In genomic region chr11:94602430-94603372, GRCh38 we compare ENCODE assay signal across 8 cellular contexts. TPM values are rescaled to one million over a fixed set of nuclear protein-coding genes. Genes with fewer than 3 reads are reported as not detected.
DNase-seq lines count a peak whose midpoint lies in the region; ATAC-seq and TF ChIP-seq lines count a peak whose summit lies in the region.

No MANE protein-coding gene starts in this region.

- intact Hi-C loops in sciatic nerve (cut with DNase I) = no loop called here

- ATAC-seq in sciatic nerve = no peak

- peak; percentile 86 for TF ChIP-seq CTCF in HFFc6 (IDR thresholded peaks at IDR 0.05)
- peak; percentile 57 for TF ChIP-seq CTCF in cardiac muscle cell (IDR thresholded peaks at IDR 0.05; ENCODE audit: low read depth, low read length)

- no peak overlapping the region for H3K4me3 ChIP-seq in MG63
- H3K4me3 ChIP-seq in cardiac muscle cell = no peak overlapping the region

- H3K4me3 Mint-ChIP-seq in T-helper 2 cell treated with Interferon-gamma antibody and Interleukin-4, amounts not matched to agents 5 μg/mL and 100 μg/mL, for 36 hours = no peak overlapping the region
- peak overlapping the region; percentile 80 for H3K4me3 Mint-ChIP-seq in HFFc6

- H3K36me3 Mint-ChIP-seq in T-helper 2 cell treated with Interferon-gamma antibody and Interleukin-4, amounts not matched to agents 5 μg/mL and 100 μg/mL, for 36 hours (ENCODE audit: low read depth) = no peaks in the 10 kb centered on the region
- no peaks in the 10 kb centered on the region for H3K36me3 Mint-ChIP-seq in HFFc6 (ENCODE audit: low read depth)

- H3K27ac ChIP-seq in cardiac muscle cell = no peak overlapping the region

- H3K4me1 Mint-ChIP-seq in T-helper 2 cell treated with Interferon-gamma antibody and Interleukin-4, amounts not matched to agents 5 μg/mL and 100 μg/mL, for 36 hours (ENCODE audit: low read depth) = no peaks in the 10 kb centered on the region
- H3K4me1 Mint-ChIP-seq in HFFc6 (ENCODE audit: low read depth) = peaks cover 26% of the 10 kb centered on the region

- H3K36me3 ChIP-seq in MG63 = no peaks in the 10 kb centered on the region
- no peaks in the 10 kb centered on the region for H3K36me3 ChIP-seq in cardiac muscle cell

- H3K9me3 ChIP-seq in MG63 (no peaks in the 10 kb centered on the region), cardiac muscle cell (ENCODE audit: low read depth) (no peaks in the 10 kb centered on the region)

- no peaks in the 10 kb centered on the region for H3K9me3 Mint-ChIP-seq in T-helper 2 cell treated with Interferon-gamma antibody and Interleukin-4, amounts not matched to agents 5 μg/mL and 100 μg/mL, for 36 hours
- no peaks in the 10 kb centered on the region for H3K9me3 Mint-ChIP-seq in HFFc6

- H3K27ac Mint-ChIP-seq in T-helper 2 cell treated with Interferon-gamma antibody and Interleukin-4, amounts not matched to agents 5 μg/mL and 100 μg/mL, for 36 hours = no peak overlapping the region
- H3K27ac Mint-ChIP-seq in HFFc6 = peak overlapping the region; percentile 69

- H3K4me1 ChIP-seq in cardiac muscle cell (ENCODE audit: low read depth) = peaks cover 5% of the 10 kb centered on the region

- DNase-seq in T-helper 2 cell treated with Interferon-gamma antibody and Interleukin-4, amounts not matched to agents 5 μg/mL and 100 μg/mL, for 36 hours (ENCODE audit: low spot score) = peak; percentile 32
- DNase-seq in T-helper 2 cell = no peak
- DNase-seq in HFFc6 = peak; percentile 89
- DNase-seq in MG63 = peak; percentile 80
- DNase-seq in activated T-cell treated with anti-CD3 and anti-CD28 coated beads for 24 hours (ENCODE audit: low read depth) = peak; percentile 1
- DNase-seq in cardiac muscle cell (ENCODE audit: low read depth in 1 of 2, low spot score in 1 of 2) = peak; percentile 78 to 83
- peak; percentile 78 for DNase-seq in sciatic nerve (ENCODE audit: low spot score)
- DNase-seq in AG20443 (ENCODE audit: low spot score) = no peak

- H3K27me3 ChIP-seq in MG63 (no peaks in the 10 kb centered on the region), cardiac muscle cell (no peaks in the 10 kb centered on the region)

- H3K27me3 Mint-ChIP-seq in T-helper 2 cell treated with Interferon-gamma antibody and Interleukin-4, amounts not matched to agents 5 μg/mL and 100 μg/mL, for 36 hours (ENCODE audit: low read depth) = peaks cover 2% of the 10 kb centered on the region
- H3K27me3 Mint-ChIP-seq in HFFc6 (ENCODE audit: insufficient read depth) = peaks cover 2% of the 10 kb centered on the region

RNA-seq across cellular contexts. Expression of gene PIWIL4, which starts 35.5 kb away (rescaled TPM):
- under 1 TPM; 0.12 to 0.43 (median 0.28) TPM for total RNA-seq in HFFc6 (2021; fragmentation: NEBNext Ultra II Directional; extraction: Animal tissue kit (Norgen Biotek cat#: 25700))
- 0.20 TPM in 1 of 2 replicates, not detected in the other for total RNA-seq in MG63 (2014; rRNA removed; shearing (Covaris generic); ENCODE audit: low replicate concordance)
- 1.7 and 1.8 TPM in 2 replicates for total RNA-seq in cardiac muscle cell
- 0.18 and 2.3 TPM in 2 replicates for polyA plus RNA-seq in cardiac muscle cell
- 7.8 TPM for total RNA-seq in sciatic nerve

RNA-seq across cellular contexts. Expression of gene FUT4, which starts 59.0 kb away (rescaled TPM):
- total RNA-seq in HFFc6 (2021; fragmentation: NEBNext Ultra II Directional; extraction: Animal tissue kit (Norgen Biotek cat#: 25700)) = 1 to 10 TPM in 4 of 6 experiments, under 1 TPM in 2; 0.85 to 3.3 (median 3.0) TPM
- 4.6 and 9.4 TPM in 2 replicates for total RNA-seq in MG63 (2014; rRNA removed; shearing (Covaris generic); ENCODE audit: low replicate concordance)
- total RNA-seq in cardiac muscle cell = 4.3 and 5.0 TPM in 2 replicates
- polyA plus RNA-seq in cardiac muscle cell = 2.3 and 4.3 TPM in 2 replicates
- total RNA-seq in sciatic nerve = 7.2 TPM

Comparison
In these comparisons a context has a peak if more than half of its experiments do, and no peak if none do; other contexts are left out.
1. DNase-seq: peak in T-helper 2 cell treated with Interferon-gamma antibody and Interleukin-4, amounts not matched to agents 5 μg/mL and 100 μg/mL, for 36 hours (single experiment), HFFc6 (single experiment), MG63 (single experiment), activated T-cell treated with anti-CD3 and anti-CD28 coated beads for 24 hours (single experiment), cardiac muscle cell (2 of 2) and sciatic nerve (single experiment); none in T-helper 2 cell (0 of 5) and AG20443 (single experiment).